In genomic region chr20:19646963-19647362, GRCh38 we compare ENCODE assay signal across 28 cellular contexts.
"Had no signal": no experiment of that assay in that cellular context is flagged by ENCODE, and none has a peak within 500 bp of the region (broad histone marks: within the 10 kb centered on the region; RNA-seq: fewer than 3 reads in every experiment).

No MANE protein-coding gene starts in this region.

- ATAC-seq: effector memory CD8-positive, alpha-beta T cell; esophagus mucosa; foreskin keratinocyte; gastrocnemius medialis; gastroesophageal sphincter; heart left ventricle; heart right ventricle had no signal

- H3K27me3 ChIP-seq: colonic mucosa, esophagus squamous epithelium, gastrocnemius medialis, gastroesophageal sphincter, heart left ventricle, heart right ventricle had no signal

- H3K4me3 ChIP-seq: colonic mucosa, coronary artery, dorsolateral prefrontal cortex, esophagus squamous epithelium, gastrocnemius medialis, gastroesophageal sphincter, heart left ventricle, heart right ventricle had no signal

- H3K27ac ChIP-seq: colonic mucosa, coronary artery, dorsolateral prefrontal cortex, epithelial cell of prostate, esophagus squamous epithelium, foreskin keratinocyte, gastrocnemius medialis, gastroesophageal sphincter, heart left ventricle, heart right ventricle had no signal

- H3K9me3 Mint-ChIP-seq: effector memory CD8-positive, alpha-beta T cell had no signal

- FAIRE-seq: colon, endometrium, endothelial cell of umbilical vein, frontal cortex had no signal

- H3K27me3 Mint-ChIP-seq: dendritic cell treated with granulocyte-macrophage colony-stimulating factor and Interleukin-4, amounts not matched to agents 40 ng/mL and 50 ng/mL, for 4 days had no signal

- H3K4me3 Mint-ChIP-seq: dendritic cell treated with granulocyte-macrophage colony-stimulating factor and Interleukin-4, amounts not matched to agents 40 ng/mL and 50 ng/mL, for 4 days; effector memory CD8-positive, alpha-beta T cell; endodermal cell had no signal

- DNase-seq: colonic mucosa; cortex of kidney; dermis blood vessel endothelial cell; dorsolateral prefrontal cortex; effector CD4-positive, alpha-beta T cell; effector CD8-positive, alpha-beta T cell; effector memory CD4-positive, alpha-beta T cell; effector memory CD8-positive, alpha-beta T cell; erythroblast; esophagus squamous epithelium; foreskin fibroblast; foreskin keratinocyte; foreskin melanocyte; gastrocnemius medialis; glutamatergic neuron; head of caudate nucleus; heart left ventricle; heart right ventricle had no signal

- H3K4me1 ChIP-seq: colonic mucosa, esophagus squamous epithelium, foreskin keratinocyte, gastroesophageal sphincter had no signal

- H3K27ac Mint-ChIP-seq: dendritic cell treated with granulocyte-macrophage colony-stimulating factor and Interleukin-4, amounts not matched to agents 40 ng/mL and 50 ng/mL, for 4 days; effector memory CD8-positive, alpha-beta T cell; endodermal cell had no signal

- H3K9me3 ChIP-seq: colonic mucosa, gastrocnemius medialis, gastroesophageal sphincter had no signal

- H3K36me3 ChIP-seq: colonic mucosa, esophagus squamous epithelium, gastrocnemius medialis, gastroesophageal sphincter, heart left ventricle, heart right ventricle had no signal
